Comparison of ENCODE assay signal across 9 cellular contexts in genomic region chr15:78808550-78808949, GRCh38. TPM values are rescaled to one million over a fixed set of nuclear protein-coding genes. Genes with fewer than 3 reads are reported as not detected.
A peak's percentile ranks its signal among the peaks of the same experiment; 100 is the strongest.
DNase-seq lines count a peak whose midpoint lies in the region; ATAC-seq and TF ChIP-seq lines count a peak whose summit lies in the region.
"Had no signal": no experiment of that assay in that cellular context is flagged by ENCODE, and none has a peak within 500 bp of the region (broad histone marks: within the 10 kb centered on the region; RNA-seq: fewer than 3 reads in every experiment).

No MANE protein-coding gene starts in this region.

- H3K27ac ChIP-seq in WERI-Rb-1 (no peak overlapping the region), right cardiac atrium (ENCODE audit: low read length) (peak overlapping the region; percentile 35)
- H3K27ac ChIP-seq: SK-N-MC had no signal

- H3K9me3 ChIP-seq in WERI-Rb-1 (ENCODE audit: severe bottlenecking) (peaks cover 3% of the 10 kb centered on the region), right cardiac atrium (ENCODE audit: control insufficient read depth, low read length) (no peaks in the 10 kb centered on the region)

- peak; percentile 50 to 63 for ATAC-seq in right cardiac atrium
- no peak for ATAC-seq in GM18868 (IDR thresholded peaks at IDR 0.05; ENCODE audit: unreplicated experiment)

- TF ChIP-seq CTCF in WERI-Rb-1 (IDR thresholded peaks at IDR 0.05; ENCODE audit: low read depth, low read length), result peak; percentile 70

- H3K4me1 ChIP-seq in right cardiac atrium (ENCODE audit: control insufficient read depth, insufficient read depth, low read length), result peaks cover 5% of the 10 kb centered on the region

- H3K27me3 ChIP-seq in WERI-Rb-1 (ENCODE audit: insufficient read depth, low read depth, severe bottlenecking), result no peaks in the 10 kb centered on the region
- no peaks in the 10 kb centered on the region for H3K27me3 ChIP-seq in right cardiac atrium (ENCODE audit: control insufficient read depth, insufficient read depth)

- no peak overlapping the region for H3K4me3 ChIP-seq in WERI-Rb-1 (ENCODE audit: low read depth, low read length)
- H3K4me3 ChIP-seq in right cardiac atrium (ENCODE audit: low read length), result no peak overlapping the region
- H3K4me3 ChIP-seq: SK-N-MC had no signal

- no peaks in the 10 kb centered on the region for H3K36me3 ChIP-seq in WERI-Rb-1

- WGBS in right cardiac atrium, result 62% methylated on average over 2 of the region's 2 CpGs

- DNase-seq in DMS 273 treated with DMSO at 0.1 percent for 48 hours (lab: John Stamatoyannopoulos, UW) (peak; percentile 13), HT-29 (ENCODE audit: low spot score) (peak; percentile 50), WERI-Rb-1 (peak; percentile 33), right cardiac atrium (no peak), NCI-H1092 treated with DMSO at 0.1 percent for 48 hours (lab: John Stamatoyannopoulos, UW) (no peak), NCI-H2081 treated with DMSO at 0.1 percent for 48 hours (lab: John Stamatoyannopoulos, UW) (no peak), COR-L47 (lab: John Stamatoyannopoulos, UW) (no peak)

- intact Hi-C loops in right cardiac atrium (cut with DNase I), result no loop called here

RNA-seq across cellular contexts. Expression of gene ADAMTS7, which starts 2.7 kb away (rescaled TPM):
- 0.50 and 0.69 TPM in 2 replicates for total RNA-seq in HT-29 (2014; rRNA removed; shearing (Covaris generic))
- total RNA-seq in right cardiac atrium, result 10 to 100 TPM; 38.8 to 85.9 (median 82.0) TPM
- polyA plus RNA-seq in right cardiac atrium, result 40.3 TPM

Comparison
In these comparisons a context has a peak if more than half of its experiments do, and no peak if none do; other contexts are left out.
1. DNase-seq: peak in DMS 273 treated with DMSO at 0.1 percent for 48 hours (single experiment), HT-29 (single experiment) and WERI-Rb-1 (single experiment); none in right cardiac atrium (0 of 3), NCI-H1092 treated with DMSO at 0.1 percent for 48 hours (single experiment), NCI-H2081 treated with DMSO at 0.1 percent for 48 hours (single experiment) and COR-L47 (single experiment).
2. RNA of gene ADAMTS7, which starts 2.7 kb away (total RNA-seq): 38.8 to 85.9 TPM in right cardiac atrium; 0.50 to 0.69 TPM in HT-29; every median in the first group is over 10 times any median in the second.